ENCODE assay signal across 1 cellular context in the genomic region with DNA sequence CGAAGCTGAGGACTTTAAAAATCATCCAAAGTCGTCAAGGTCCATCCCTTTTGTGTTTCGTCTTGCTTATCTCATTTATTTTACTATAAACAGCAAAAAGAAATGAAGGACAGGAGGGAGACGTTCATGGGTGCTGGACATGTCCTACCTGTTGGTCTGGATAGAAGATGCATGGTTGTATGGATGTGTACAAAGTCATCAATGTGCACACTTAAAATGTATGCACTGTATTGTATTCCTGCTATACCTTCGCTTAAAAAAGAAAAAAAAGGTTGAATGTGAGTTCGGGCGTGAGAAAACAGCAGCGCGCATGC.
TF ChIP-seq lines count a peak whose summit lies in the region.

No MANE protein-coding gene starts in this region.

TF ChIP-seq in H1, 55 proteins besides CTCF, POLR2A, EP300 and RAD21:
- no peak for TF ChIP-seq KDM1A (IDR thresholded peaks at IDR 0.05; ENCODE audit: borderline replicate concordance, low read length)
- no peak for TF ChIP-seq TAF7 (optimal IDR thresholded peaks at IDR 0.05; ENCODE audit: borderline replicate concordance, low read depth, low read length)
- TF ChIP-seq TCF12 (IDR thresholded peaks at IDR 0.05; ENCODE audit: low read depth, low read length): no peak
